20 cellular contexts compared by ENCODE assay signal in genomic region chr7:100352984-100353684, GRCh38. TPM values are rescaled to one million over a fixed set of nuclear protein-coding genes. Genes with fewer than 3 reads are reported as not detected.
DNase-seq lines count a peak whose midpoint lies in the region; ATAC-seq and TF ChIP-seq lines count a peak whose summit lies in the region.
"Had no signal": no experiment of that assay in that cellular context is flagged by ENCODE, and none has a peak within 500 bp of the region (broad histone marks: within the 10 kb centered on the region; RNA-seq: fewer than 3 reads in every experiment).

No MANE protein-coding gene starts in this region.

- POLR2A ChIA-PET in activated CD4-positive, alpha-beta memory T cell treated with anti-CD3 and anti-CD28 coated beads for 36 hours (lab: Charles Lee) = no interaction called here

- peak overlapping the region; percentile 45 for H3K27ac Mint-ChIP-seq in activated CD4-positive, alpha-beta memory T cell treated with anti-CD3 and anti-CD28 coated beads for 36 hours
- peak overlapping the region; percentile 90 to 95 (median 94) for H3K27ac Mint-ChIP-seq in immature natural killer cell
- H3K27ac Mint-ChIP-seq in stimulated activated naive CD8-positive, alpha-beta T cell treated with anti-CD3 and anti-CD28 coated beads, Interleukin-15, amount 100 ng/mL, for 72 hours = peak overlapping the region; percentile 62 to 93
- H3K27ac Mint-ChIP-seq: progenitor cell of endocrine pancreas had no signal

- H3K27me3 ChIP-seq in Peyer's patch = no peaks in the 10 kb centered on the region
- H3K27me3 ChIP-seq: gastrocnemius medialis, uterus had no signal

- no peaks in the 10 kb centered on the region for H3K27me3 Mint-ChIP-seq in activated T-cell treated with anti-CD3 and anti-CD28 coated beads, Interleukin-2, amount 50 U/mL, for 4 hours (ENCODE audit: low read depth)
- no peaks in the 10 kb centered on the region for H3K27me3 Mint-ChIP-seq in activated CD4-positive, alpha-beta memory T cell treated with anti-CD3 and anti-CD28 coated beads for 36 hours
- H3K27me3 Mint-ChIP-seq in immature natural killer cell (ENCODE audit: low read depth in 3 of 3) = peaks cover 0 to 8% (median 6%) of the 10 kb centered on the region in 3 donors
- no peaks in the 10 kb centered on the region for H3K27me3 Mint-ChIP-seq in stimulated activated naive CD8-positive, alpha-beta T cell treated with anti-CD3 and anti-CD28 coated beads, Interleukin-15, amount 100 ng/mL, for 72 hours
- H3K27me3 Mint-ChIP-seq: progenitor cell of endocrine pancreas had no signal

- H3K4me3 Mint-ChIP-seq in activated T-cell treated with anti-CD3 and anti-CD28 coated beads, Interleukin-2, amount 50 U/mL, for 4 hours = peak overlapping the region; percentile 58
- H3K4me3 Mint-ChIP-seq in activated CD4-positive, alpha-beta memory T cell treated with anti-CD3 and anti-CD28 coated beads for 36 hours = no peak overlapping the region
- peak overlapping the region; percentile 86 to 90 (median 89) for H3K4me3 Mint-ChIP-seq in immature natural killer cell
- H3K4me3 Mint-ChIP-seq in stimulated activated naive CD8-positive, alpha-beta T cell treated with anti-CD3 and anti-CD28 coated beads, Interleukin-15, amount 100 ng/mL, for 72 hours = peak overlapping the region; percentile 70 to 90

- CTCF ChIA-PET in activated CD4-positive, alpha-beta memory T cell treated with anti-CD3 and anti-CD28 coated beads for 36 hours (lab: Charles Lee) = interaction anchor here (0.8 kb wide), 1 partner anchor 218 kb away, joined by 3 read pairs; no protein-coding TSS in a partner anchor

- H3K4me1 Mint-ChIP-seq in activated T-cell treated with anti-CD3 and anti-CD28 coated beads, Interleukin-2, amount 50 U/mL, for 4 hours (ENCODE audit: low read depth) = peaks cover 21% of the 10 kb centered on the region
- H3K4me1 Mint-ChIP-seq in activated CD4-positive, alpha-beta memory T cell treated with anti-CD3 and anti-CD28 coated beads for 36 hours (ENCODE audit: low read depth) = peaks cover 19% of the 10 kb centered on the region
- H3K4me1 Mint-ChIP-seq in immature natural killer cell = peaks cover 47 to 66% of the 10 kb centered on the region in 2 donors
- H3K4me1 Mint-ChIP-seq in stimulated activated naive CD8-positive, alpha-beta T cell treated with anti-CD3 and anti-CD28 coated beads, Interleukin-15, amount 100 ng/mL, for 72 hours = peaks cover 54% of the 10 kb centered on the region

- H3K4me3 ChIP-seq in Peyer's patch = peak overlapping the region in 1 of 4 donors; percentile 22
- H3K4me3 ChIP-seq: gastrocnemius medialis, left ventricle myocardium inferior, uterus had no signal

- no peak for DNase-seq in activated T-cell treated with anti-CD3 and anti-CD28 coated beads, Interleukin-2, amount 50 U/mL, for 4 hours
- DNase-seq in activated T-cell treated with anti-CD3 and anti-CD28 coated beads for 4 hours (no peak), immature natural killer cell (no peak), NCI-H1092 (lab: John Stamatoyannopoulos, UW) (no peak), Peyer's patch (no peak)
- DNase-seq in activated CD4-positive, alpha-beta memory T cell treated with anti-CD3 and anti-CD28 coated beads for 36 hours = no peak
- DNase-seq in stimulated activated naive CD8-positive, alpha-beta T cell treated with anti-CD3 and anti-CD28 coated beads, Interleukin-15, amount 100 ng/mL, for 72 hours = no peak
- DNase-seq: Caco-2, gastrocnemius medialis, Kasumi-1, left ventricle myocardium inferior, NCI-H1436 treated with DMSO at 0.1 percent for 48 hours, NCI-H345, SHP77, uterus had no signal

- H3K27ac ChIP-seq in Peyer's patch = peak overlapping the region in 1 of 4 donors; percentile 52
- H3K27ac ChIP-seq: gastrocnemius medialis, left ventricle myocardium inferior, uterus had no signal

- H3K9me3 ChIP-seq in Peyer's patch = no peaks in the 10 kb centered on the region
- H3K9me3 ChIP-seq: Caco-2, gastrocnemius medialis, left ventricle myocardium inferior, uterus had no signal

- H3K4me1 ChIP-seq in Peyer's patch = no peaks in the 10 kb centered on the region
- H3K4me1 ChIP-seq: Caco-2, gastrocnemius medialis, uterus had no signal

- peak in 1 of 2 donors; percentile 10 for ATAC-seq in activated T-cell treated with anti-CD3 and anti-CD28 coated beads, Interleukin-2, amount 50 U/mL, for 4 hours
- peak; percentile 13 for ATAC-seq in stimulated activated naive CD8-positive, alpha-beta T cell treated with anti-CD3 and anti-CD28 coated beads, Interleukin-15, amount 100 ng/mL, for 72 hours
- ATAC-seq in HG02623 (IDR thresholded peaks at IDR 0.05; ENCODE audit: unreplicated experiment) = no peak
- ATAC-seq: gastrocnemius medialis had no signal

- H3K36me3 ChIP-seq in Peyer's patch = peaks cover 0 to 86% (median 0%) of the 10 kb centered on the region in 3 donors
- H3K36me3 ChIP-seq: uterus had no signal

- no peaks in the 10 kb centered on the region for H3K9me3 Mint-ChIP-seq in activated T-cell treated with anti-CD3 and anti-CD28 coated beads, Interleukin-2, amount 50 U/mL, for 4 hours
- H3K9me3 Mint-ChIP-seq in activated CD4-positive, alpha-beta memory T cell treated with anti-CD3 and anti-CD28 coated beads for 36 hours = no peaks in the 10 kb centered on the region
- H3K9me3 Mint-ChIP-seq in immature natural killer cell = no peaks in the 10 kb centered on the region
- no peaks in the 10 kb centered on the region for H3K9me3 Mint-ChIP-seq in stimulated activated naive CD8-positive, alpha-beta T cell treated with anti-CD3 and anti-CD28 coated beads, Interleukin-15, amount 100 ng/mL, for 72 hours

- intact Hi-C loops in activated CD4-positive, alpha-beta memory T cell treated with anti-CD3 and anti-CD28 coated beads for 36 hours (cut with micrococcal nuclease) = no loop called here

- TF ChIP-seq CTCF in Peyer's patch (IDR thresholded peaks at IDR 0.05) = no peak

- no peak for TF ChIP-seq POLR2A in Peyer's patch (IDR thresholded peaks at IDR 0.05)

- H3K36me3 Mint-ChIP-seq in activated T-cell treated with anti-CD3 and anti-CD28 coated beads, Interleukin-2, amount 50 U/mL, for 4 hours (ENCODE audit: insufficient read depth) = peaks cover 21% of the 10 kb centered on the region
- H3K36me3 Mint-ChIP-seq in activated CD4-positive, alpha-beta memory T cell treated with anti-CD3 and anti-CD28 coated beads for 36 hours = peaks cover 51% of the 10 kb centered on the region
- peaks cover 4 to 22% (median 5%) of the 10 kb centered on the region in 3 donors for H3K36me3 Mint-ChIP-seq in immature natural killer cell

RNA-seq across cellular contexts. Expression of gene PILRB, which starts 4.8 kb away (rescaled TPM):
- 10 to 100 TPM; 29.2 to 48.8 (median 34.3) TPM for total RNA-seq in activated T-cell treated with anti-CD3 and anti-CD28 coated beads, Interleukin-2, amount 50 U/mL, for 4 hours
- total RNA-seq in activated CD4-positive, alpha-beta memory T cell treated with anti-CD3 and anti-CD28 coated beads for 36 hours = 10 to 100 TPM; 27.4 to 30.2 TPM
- polyA plus RNA-seq in immature natural killer cell = 10 to 100 TPM; 12.2 to 42.1 (median 12.2) TPM
- 100 to 1,000 TPM in 3 of 4 donors, 10 to 100 TPM in 1; 73.6 to 179 (median 150) TPM for total RNA-seq in Peyer's patch

RNA-seq across cellular contexts. Expression of gene PILRA, which starts 20.2 kb away (rescaled TPM):
- 1 to 10 TPM in 2 of 3 donors, under 1 TPM in 1; 0.38 to 6.6 (median 1.1) TPM for total RNA-seq in activated T-cell treated with anti-CD3 and anti-CD28 coated beads, Interleukin-2, amount 50 U/mL, for 4 hours
- under 1 TPM; 0.31 to 0.76 TPM for total RNA-seq in activated CD4-positive, alpha-beta memory T cell treated with anti-CD3 and anti-CD28 coated beads for 36 hours
- 1 to 10 TPM; 1.5 to 2.4 (median 2.0) TPM for polyA plus RNA-seq in immature natural killer cell
- 1 to 10 TPM; 5.8 to 9.5 (median 5.9) TPM for total RNA-seq in Peyer's patch

RNA-seq across cellular contexts. Expression of gene SPDYE3, which starts 45.6 kb away (rescaled TPM):
- total RNA-seq in activated T-cell treated with anti-CD3 and anti-CD28 coated beads, Interleukin-2, amount 50 U/mL, for 4 hours = not detected
- total RNA-seq in activated CD4-positive, alpha-beta memory T cell treated with anti-CD3 and anti-CD28 coated beads for 36 hours = not detected
- polyA plus RNA-seq in immature natural killer cell = 10 to 100 TPM in 1 of 3 donors, 1 to 10 TPM in 2; 6.8 to 11.1 (median 7.6) TPM
- total RNA-seq in Peyer's patch = not detected
- total RNA-seq: astrocyte; Caco-2; G401; gastrocnemius medialis; left ventricle myocardium inferior; progenitor cell of endocrine pancreas; T-helper 2 cell treated with Interferon-gamma antibody and Interleukin-4, amounts not matched to agents 100 ng/mL and 5 ng/mL, for 36 hours; uterus had no signal
